Comparison of ENCODE assay signal across 8 cellular contexts in the genomic region with DNA sequence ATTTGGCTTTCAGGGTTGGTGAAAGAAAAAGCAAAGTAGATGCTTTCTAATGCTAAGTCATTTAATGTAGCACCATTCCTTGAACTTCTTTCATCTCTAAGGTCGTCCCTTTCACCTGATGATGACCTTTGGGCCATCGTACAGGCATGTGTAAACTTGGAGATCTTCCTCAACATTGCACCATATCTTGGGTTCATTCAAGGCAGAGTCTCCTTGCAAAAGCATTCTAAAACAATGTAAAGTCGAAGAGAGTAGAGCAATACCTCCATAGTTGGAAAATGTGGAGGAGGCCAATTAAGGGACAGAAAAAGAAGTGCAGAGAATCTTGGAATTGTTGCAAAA. TPM values are rescaled to one million over a fixed set of nuclear protein-coding genes. Genes with fewer than 3 reads are reported as not detected.
DNase-seq lines count a peak whose midpoint lies in the region; ATAC-seq and TF ChIP-seq lines count a peak whose summit lies in the region.

No MANE protein-coding gene starts in this region.

- no peak overlapping the region for H3K27ac ChIP-seq in DOHH2 (ENCODE audit: low read depth, low read length)
- peak overlapping the region; percentile 85 to 91 (median 87) for H3K27ac ChIP-seq in Peyer's patch

- peaks cover 6% of the 10 kb centered on the region for H3K36me3 Mint-ChIP-seq in osteocyte (ENCODE audit: unreplicated experiment)

- H4K20me1 ChIP-seq in DOHH2 (ENCODE audit: control insufficient read depth, insufficient read depth, low read depth, low read length) = no peaks in the 10 kb centered on the region

- no peaks in the 10 kb centered on the region for H3K27me3 ChIP-seq in DOHH2 (ENCODE audit: control insufficient read depth, low read length)
- H3K27me3 ChIP-seq in Peyer's patch = no peaks in the 10 kb centered on the region

- H3K9me3 Mint-ChIP-seq in osteocyte (ENCODE audit: unreplicated experiment) = no peaks in the 10 kb centered on the region

- H3K4me1 ChIP-seq in DOHH2 (ENCODE audit: control insufficient read depth, low read length) = peaks cover 16% of the 10 kb centered on the region
- peaks cover 0 to 8% (median 0%) of the 10 kb centered on the region in 4 donors for H3K4me1 ChIP-seq in Peyer's patch

- no peaks in the 10 kb centered on the region for H3K27me3 Mint-ChIP-seq in osteocyte (ENCODE audit: unreplicated experiment)

- H3K4me3 ChIP-seq in DOHH2 (ENCODE audit: low read length) (peak overlapping the region; percentile 75), Peyer's patch (peak overlapping the region; percentile 63 to 83 (median 71))

- peak overlapping the region; percentile 86 for H3K4me2 ChIP-seq in DOHH2 (ENCODE audit: low read length)

- TF ChIP-seq CTCF in DOHH2 (IDR thresholded peaks at IDR 0.05; ENCODE audit: low read depth, low read length, poor library complexity, severe bottlenecking) (no peak), Peyer's patch (IDR thresholded peaks at IDR 0.05) (no peak), osteocyte (IDR thresholded peaks at IDR 0.05) (no peak)

- H3K27ac Mint-ChIP-seq in osteocyte (ENCODE audit: unreplicated experiment) = peak overlapping the region; percentile 97

- H3K36me3 ChIP-seq in DOHH2 (ENCODE audit: control insufficient read depth, low read length) (peaks cover 8% of the 10 kb centered on the region; the same call in 1 of the 2 replicates), Peyer's patch (no peaks in the 10 kb centered on the region)

- peaks cover 16% of the 10 kb centered on the region for H3K4me1 Mint-ChIP-seq in osteocyte (ENCODE audit: unreplicated experiment)

- TF ChIP-seq POLR2A in Peyer's patch (IDR thresholded peaks at IDR 0.05) = no peak

- 0 out of 2 replicates have a peak, but pooled peaks cover 4% of the 10 kb centered on the region for H3F3A ChIP-seq in DOHH2 (ENCODE audit: control insufficient read depth, insufficient read depth)

- peaks cover 15% of the 10 kb centered on the region for H3K79me2 ChIP-seq in DOHH2 (ENCODE audit: control insufficient read depth, low read length)

- no peaks in the 10 kb centered on the region for H3K9me2 ChIP-seq in DOHH2 (replicated peaks; ENCODE audit: control insufficient read depth, low read length)

- ATAC-seq in esophagus mucosa (peak; percentile 48), HG03520 (IDR thresholded peaks at IDR 0.05; ENCODE audit: unreplicated experiment) (no peak), HG03457 (IDR thresholded peaks at IDR 0.05; ENCODE audit: unreplicated experiment) (no peak)

- H3K9me3 ChIP-seq in DOHH2 (ENCODE audit: control insufficient read depth, insufficient read depth, low read length) = no peaks in the 10 kb centered on the region
- H3K9me3 ChIP-seq in Peyer's patch = no peaks in the 10 kb centered on the region

- no peak for DNase-seq in Peyer's patch
- no peak for DNase-seq in osteocyte (ENCODE audit: extremely low spot score, unreplicated experiment)
- DNase-seq in NCI-H2081 (lab: John Stamatoyannopoulos, UW) = no peak
- DNase-seq in stimulated activated CD4-positive, alpha-beta T cell treated with anti-CD3 and anti-CD28 coated beads, Interleukin-12 subunit alpha, Interleukin-12 subunit beta, amount 100 ng/mL, for 4 hours = no peak

- peak overlapping the region; percentile 96 for H3K4me3 Mint-ChIP-seq in osteocyte (ENCODE audit: unreplicated experiment)

RNA-seq across cellular contexts. Expression of a gene that starts 48.8 kb away (rescaled TPM):
- total RNA-seq in Peyer's patch (10 to 100 TPM in 3 of 4 donors, 1 to 10 TPM in 1; 7.7 to 51.2 (median 23.5) TPM), esophagus mucosa (7.9 TPM), osteocyte (27.9 and 34.2 TPM in 2 replicates)
